In genomic region chr10:132336064-132336746, GRCh38 we compare ENCODE assay signal across 10 cellular contexts. TPM values are rescaled to one million over a fixed set of nuclear protein-coding genes. Genes with fewer than 3 reads are reported as not detected.
DNase-seq lines count a peak whose midpoint lies in the region; ATAC-seq and TF ChIP-seq lines count a peak whose summit lies in the region.
"Had no signal": no experiment of that assay in that cellular context is flagged by ENCODE, and none has a peak within 500 bp of the region (broad histone marks: within the 10 kb centered on the region; RNA-seq: fewer than 3 reads in every experiment).

No MANE protein-coding gene starts in this region.

- H3K27me3 ChIP-seq in Loucy (ENCODE audit: insufficient read depth, low read length, poor library complexity, severe bottlenecking) (peaks cover 3% of the 10 kb centered on the region), colonic mucosa (no peaks in the 10 kb centered on the region), gastroesophageal sphincter (no peaks in the 10 kb centered on the region)
- H3K27me3 ChIP-seq: brain microvascular endothelial cell had no signal

- H3K27ac Mint-ChIP-seq in CD14-positive monocyte, result peak overlapping the region; percentile 90 to 95 (median 92)
- H3K27ac Mint-ChIP-seq in naive thymus-derived CD8-positive, alpha-beta T cell, result peak overlapping the region in 8 of 10 donors; percentile 40 to 79 (median 60)

- H3F3A ChIP-seq in Loucy (ENCODE audit: low read depth), result peaks cover 7% of the 10 kb centered on the region

- H3K36me3 ChIP-seq in Loucy (ENCODE audit: insufficient read depth, low read length) (no peaks in the 10 kb centered on the region), colonic mucosa (no peaks in the 10 kb centered on the region), gastroesophageal sphincter (peaks cover 0 to 44% of the 10 kb centered on the region in 2 donors)
- H3K36me3 ChIP-seq: brain microvascular endothelial cell had no signal

- H3K9me3 ChIP-seq in Loucy (ENCODE audit: insufficient read depth, low read depth, low read length) (no peaks in the 10 kb centered on the region), colonic mucosa (no peaks in the 10 kb centered on the region), gastroesophageal sphincter (no peaks in the 10 kb centered on the region)

- H3K4me1 ChIP-seq in Loucy (ENCODE audit: insufficient read depth, low read length, poor library complexity, severe bottlenecking) (peaks cover 45% of the 10 kb centered on the region), colonic mucosa (no peaks in the 10 kb centered on the region), gastroesophageal sphincter (peaks cover 0 to 10% (median 5%) of the 10 kb centered on the region in 3 donors)

- no peak for TF ChIP-seq CTCF in CD14-positive monocyte (IDR thresholded peaks at IDR 0.05)
- no peak for TF ChIP-seq CTCF in Loucy (conservative IDR thresholded peaks at IDR 0.05; ENCODE audit: low read length)
- TF ChIP-seq CTCF in colonic mucosa (IDR thresholded peaks at IDR 0.05), result no peak
- no peak for TF ChIP-seq CTCF in gastroesophageal sphincter (IDR thresholded peaks at IDR 0.05)

- 53 to 61% methylated on average over 7 to 8 of the region's 11 CpGs for WGBS in gastroesophageal sphincter (ENCODE audit: low coverage in 1 of 2), 2 donors

- peak overlapping the region; percentile 93 to 97 for H3K4me3 Mint-ChIP-seq in CD14-positive monocyte
- peak overlapping the region; percentile 37 to 93 (median 85) for H3K4me3 Mint-ChIP-seq in naive thymus-derived CD8-positive, alpha-beta T cell

- no peak for DNase-seq in CD14-positive monocyte (ENCODE audit: low spot score)
- no peak for DNase-seq in colonic mucosa
- no peak for DNase-seq in naive thymus-derived CD8-positive, alpha-beta T cell
- DNase-seq in LoVo (ENCODE audit: low spot score), result no peak
- DNase-seq: brain microvascular endothelial cell, NCI-H1105 treated with DMSO at 0.1 percent for 48 hours had no signal

- H2AFZ ChIP-seq in Loucy (ENCODE audit: low read length), result no peak overlapping the region

- H3K4me2 ChIP-seq in Loucy (ENCODE audit: low read depth, low read length, poor library complexity, severe bottlenecking), result peak overlapping the region; percentile 97

- H3K9ac ChIP-seq in Loucy (ENCODE audit: low read depth, low read length, poor library complexity, severe bottlenecking) (peak overlapping the region; percentile 87), colonic mucosa (ENCODE audit: low read depth in 2 of 2, low read length in 2 of 2) (no peak overlapping the region)

- no peaks in the 10 kb centered on the region for H3K9me3 Mint-ChIP-seq in CD14-positive monocyte
- H3K9me3 Mint-ChIP-seq in naive thymus-derived CD8-positive, alpha-beta T cell, result peaks cover 0 to 2% (median 0%) of the 10 kb centered on the region in 9 donors

- peak overlapping the region; percentile 78 for H3K4me3 ChIP-seq in Loucy (ENCODE audit: low read length, poor library complexity, severe bottlenecking)
- H3K4me3 ChIP-seq in colonic mucosa, result no peak overlapping the region
- H3K4me3 ChIP-seq in gastroesophageal sphincter, result peak overlapping the region in 1 of 2 donors; percentile 44

- H3K27ac ChIP-seq in colonic mucosa (peak overlapping the region; percentile 60), gastroesophageal sphincter (peak overlapping the region in 1 of 4 donors; percentile 34)

- peaks cover 0 to 1% (median 1%) of the 10 kb centered on the region in 3 donors for H3K27me3 Mint-ChIP-seq in CD14-positive monocyte (ENCODE audit: low read depth in 3 of 3)
- H3K27me3 Mint-ChIP-seq in naive thymus-derived CD8-positive, alpha-beta T cell, result peaks cover 0 to 3% (median 0%) of the 10 kb centered on the region in 5 donors

- peaks cover 17 to 28% of the 10 kb centered on the region in 2 donors for H3K36me3 Mint-ChIP-seq in CD14-positive monocyte
- peaks cover 0 to 1% (median 0%) of the 10 kb centered on the region in 3 donors for H3K36me3 Mint-ChIP-seq in naive thymus-derived CD8-positive, alpha-beta T cell

- peaks cover 31% of the 10 kb centered on the region for H3K79me2 ChIP-seq in Loucy (ENCODE audit: insufficient read depth, low read length)

- H3K4me1 Mint-ChIP-seq in CD14-positive monocyte, result peaks cover 51% of the 10 kb centered on the region
- H3K4me1 Mint-ChIP-seq in naive thymus-derived CD8-positive, alpha-beta T cell, result peaks cover 21 to 54% (median 41%) of the 10 kb centered on the region in 4 donors

- H3K9me2 ChIP-seq in Loucy (replicated peaks; ENCODE audit: low read depth, low read length), result no peaks in the 10 kb centered on the region

- H4K20me1 ChIP-seq in Loucy (ENCODE audit: insufficient read depth, low read length, poor library complexity, severe bottlenecking), result no peaks in the 10 kb centered on the region

- TF ChIP-seq POLR2A in gastroesophageal sphincter (IDR thresholded peaks at IDR 0.05), result no peak

- TF ChIP-seq EP300 in gastroesophageal sphincter (IDR thresholded peaks at IDR 0.05), result no peak

- POLR2A ChIA-PET in naive thymus-derived CD8-positive, alpha-beta T cell (lab: Charles Lee), result interaction anchor here (0.6 kb wide), 1 partner anchor 75 kb away, joined by 3 read pairs; no protein-coding TSS in a partner anchor

- intact Hi-C loops in CD14-positive monocyte (cut with micrococcal nuclease), result loop anchor here in 1 of 2 donors (10.0 kb wide), 1 partner anchor 199 kb away; the partner anchor contains the start of gene INPP5A
- intact Hi-C loops in colonic mucosa (cut with DNase I), result no loop called here

- no peak for ATAC-seq in naive thymus-derived CD8-positive, alpha-beta T cell
- ATAC-seq in activated CD4-positive, CD25-positive, alpha-beta regulatory T cell treated with anti-CD3 and anti-CD28 coated beads, Interleukin-2, amount 50 U/mL, for 24 hours, result no peak
- ATAC-seq in gastroesophageal sphincter (no peak), HG03280 (IDR thresholded peaks at IDR 0.05; ENCODE audit: unreplicated experiment) (no peak)

RNA-seq across cellular contexts. Expression of gene LRRC27, which starts 4.2 kb away (rescaled TPM):
- polyA plus RNA-seq in CD14-positive monocyte, result 1 to 10 TPM; 3.6 TPM
- total RNA-seq in colonic mucosa (1 to 10 TPM; 5.8 to 6.1 TPM), gastroesophageal sphincter (1 to 10 TPM; 3.1 to 5.8 (median 4.4) TPM)
- total RNA-seq in naive thymus-derived CD8-positive, alpha-beta T cell, result 1 to 10 TPM; 6.9 to 7.9 TPM
- polyA plus RNA-seq in naive thymus-derived CD8-positive, alpha-beta T cell, result 1 to 10 TPM; 2.4 to 4.7 (median 4.4) TPM

RNA-seq across cellular contexts. Expression of gene STK32C, which starts 28.5 kb away (rescaled TPM):
- polyA plus RNA-seq in CD14-positive monocyte, result 10 to 100 TPM; 13.6 to 18.4 TPM
- total RNA-seq in colonic mucosa (10 to 100 TPM in 1 of 2 donors, 1 to 10 TPM in 1; 9.2 to 14.5 TPM), gastroesophageal sphincter (10 to 100 TPM in 1 of 4 donors, 1 to 10 TPM in 3; 3.8 to 13.0 (median 5.1) TPM)
- total RNA-seq in naive thymus-derived CD8-positive, alpha-beta T cell, result 10 to 100 TPM; 10.2 to 11.2 TPM
- 1 to 10 TPM; 5.5 to 6.6 (median 5.8) TPM for polyA plus RNA-seq in naive thymus-derived CD8-positive, alpha-beta T cell
